In genomic region chr6:94751641-94752329, GRCh38 we compare ENCODE assay signal across 10 cellular contexts.
DNase-seq lines count a peak whose midpoint lies in the region; ATAC-seq and TF ChIP-seq lines count a peak whose summit lies in the region.
"Had no signal": no experiment of that assay in that cellular context is flagged by ENCODE, and none has a peak within 500 bp of the region (broad histone marks: within the 10 kb centered on the region; RNA-seq: fewer than 3 reads in every experiment).

No MANE protein-coding gene starts in this region.

- no peak overlapping the region for H3K4me3 ChIP-seq in GM12865 (ENCODE audit: low read depth, low read length)
- H3K4me3 ChIP-seq: HAP-1 had no signal

- no peak for TF ChIP-seq CTCF in GM12865 (IDR thresholded peaks at IDR 0.05; ENCODE audit: insufficient read depth, low read depth, low read length, missing control alignments)

- ATAC-seq in GM21423 (IDR thresholded peaks at IDR 0.05; ENCODE audit: unreplicated experiment) = peak; percentile 97
- ATAC-seq in HG03108 (IDR thresholded peaks at IDR 0.05; ENCODE audit: unreplicated experiment) = peak; percentile 94

- DNase-seq in GM12865 (ENCODE audit: low read depth) (peak; percentile 34), SIG-M5 (lab: John Stamatoyannopoulos, UW) (peak; percentile 28), NCI-H1436 treated with DMSO at 0.1 percent for 48 hours (lab: John Stamatoyannopoulos, UW) (no peak), NCI-H2227 treated with DMSO at 0.1 percent for 48 hours (lab: John Stamatoyannopoulos, UW) (no peak), inferior parietal cortex (ENCODE audit: extremely low spot score) (no peak)
- no peak for DNase-seq in activated CD4-positive, CD25-positive, alpha-beta regulatory T cell treated with anti-CD3 and anti-CD28 coated beads, Interleukin-2, amount 50 U/mL, for 72 hours
- DNase-seq: activated B cell treated with CpG ODN at 0.5 μM for 24 hours had no signal

Comparison
In these comparisons a context has a peak if more than half of its experiments do, and no peak if none do; other contexts are left out.
1. DNase-seq: peak in GM12865 (single experiment) and SIG-M5 (single experiment); none in NCI-H1436 treated with DMSO at 0.1 percent for 48 hours (single experiment), NCI-H2227 treated with DMSO at 0.1 percent for 48 hours (single experiment), inferior parietal cortex (single experiment) and activated CD4-positive, CD25-positive, alpha-beta regulatory T cell treated with anti-CD3 and anti-CD28 coated beads, Interleukin-2, amount 50 U/mL, for 72 hours (single experiment).